9 cellular contexts compared by ENCODE assay signal in the genomic region with DNA sequence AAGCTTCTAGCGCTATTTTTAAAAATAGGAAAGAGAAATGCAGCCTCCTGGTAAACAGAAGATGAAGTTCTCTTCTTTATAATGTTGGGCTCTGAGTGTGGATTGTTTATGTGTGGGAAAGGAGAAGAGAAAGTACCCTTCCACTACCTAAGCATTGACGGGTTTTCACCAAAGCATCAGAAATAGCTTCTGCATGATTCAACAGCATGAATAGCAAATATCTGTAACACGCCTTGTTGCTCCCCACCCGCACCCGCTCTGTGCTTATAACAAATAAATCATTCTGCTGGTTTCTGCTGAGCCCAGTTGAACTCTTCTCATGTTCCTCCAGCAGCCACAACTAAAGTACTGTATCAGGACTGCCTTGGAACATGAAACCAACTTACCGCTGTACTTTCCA.
DNase-seq lines count a peak whose midpoint lies in the region; ATAC-seq and TF ChIP-seq lines count a peak whose summit lies in the region.
"Had no signal": no experiment of that assay in that cellular context is flagged by ENCODE, and none has a peak within 500 bp of the region (broad histone marks: within the 10 kb centered on the region; RNA-seq: fewer than 3 reads in every experiment).

No MANE protein-coding gene starts in this region.

- ATAC-seq in GM21367 (IDR thresholded peaks at IDR 0.05; ENCODE audit: unreplicated experiment) (peak; percentile 88), HG03457 (IDR thresholded peaks at IDR 0.05; ENCODE audit: unreplicated experiment) (peak; percentile 69)

- H3K4me3 ChIP-seq in fibroblast of mammary gland (ENCODE audit: control insufficient read depth, low read depth, low read length): no peak overlapping the region

- peak; percentile 40 for DNase-seq in ELR (ENCODE audit: low read depth)
- peak; percentile 48 for DNase-seq in fibroblast of mammary gland (ENCODE audit: low read depth)
- no peak for DNase-seq in LoVo (ENCODE audit: low spot score)
- DNase-seq in KG1 (lab: John Stamatoyannopoulos, UW): no peak
- no peak for DNase-seq in NCI-H1930 (lab: John Stamatoyannopoulos, UW)
- no peak for DNase-seq in stimulated activated CD4-positive, alpha-beta T cell treated with anti-CD3 and anti-CD28 coated beads, Interleukin-4, amount 100 ng/mL, for 4 hours
- DNase-seq: stimulated activated naive CD4-positive, alpha-beta T cell treated with Interleukin-2 at 50 U/mL for 16 hours had no signal

- no peak for TF ChIP-seq CTCF in fibroblast of mammary gland (conservative IDR thresholded peaks at IDR 0.05; ENCODE audit: control insufficient read depth, insufficient read depth, low read depth, low read length)

Comparison
In these comparisons a context has a peak if more than half of its experiments do, and no peak if none do; other contexts are left out.
1. DNase-seq: peak in ELR (single experiment) and fibroblast of mammary gland (single experiment); none in LoVo (single experiment), KG1 (single experiment), NCI-H1930 (0 of 2) and stimulated activated CD4-positive, alpha-beta T cell treated with anti-CD3 and anti-CD28 coated beads, Interleukin-4, amount 100 ng/mL, for 4 hours (0 of 2).